In genomic region chr18:13455960-13456471, GRCh38 we compare ENCODE assay signal across 10 cellular contexts.
DNase-seq lines count a peak whose midpoint lies in the region; ATAC-seq lines count a peak whose summit lies in the region.
"Had no signal": no experiment of that assay in that cellular context is flagged by ENCODE, and none has a peak within 500 bp of the region (broad histone marks: within the 10 kb centered on the region; RNA-seq: fewer than 3 reads in every experiment).

No MANE protein-coding gene starts in this region.

- DNase-seq in NCI-H2171 treated with DMSO at 0.1 percent for 48 hours (lab: John Stamatoyannopoulos, UW) (peak; percentile 34), NCI-H2171 (lab: John Stamatoyannopoulos, UW) (no peak), DMS 273 (lab: John Stamatoyannopoulos, UW; ENCODE audit: unreplicated experiment) (no peak), NCI-H1105 (lab: John Stamatoyannopoulos, UW) (no peak)
- DNase-seq in activated T-helper 1 cell treated with anti-CD3 and anti-CD28 coated beads, Interleukin-12 subunit alpha, Interleukin-12 subunit beta, Interleukin-2, Interleukin-4 antibody, amounts not matched to agents 30 ng/mL and 10 ng/mL and 1 ng/mL, durations not matched to agents 14 hours and 24 hours and 36 hours (ENCODE audit: low spot score) = peak; percentile 35
- DNase-seq in stimulated activated CD4-positive, alpha-beta T cell treated with anti-CD3 and anti-CD28 coated beads, TNF-alpha, amount 100 ng/mL, for 24 hours (ENCODE audit: low read depth in 3 of 3) = peak in 2 of 3 experiments; percentile 11 to 53
- DNase-seq in effector CD4-positive, alpha-beta T cell = no peak

- H3K27ac Mint-ChIP-seq in activated T-helper 1 cell treated with anti-CD3 and anti-CD28 coated beads, Interleukin-12 subunit alpha, Interleukin-12 subunit beta, Interleukin-2, Interleukin-4 antibody, amounts not matched to agents 30 ng/mL and 10 ng/mL and 1 ng/mL, durations not matched to agents 14 hours and 24 hours and 36 hours = peak overlapping the region; percentile 66

- intact Hi-C loops in activated T-helper 1 cell treated with anti-CD3 and anti-CD28 coated beads, Interleukin-12 subunit alpha, Interleukin-12 subunit beta, Interleukin-2, Interleukin-4 antibody, amounts not matched to agents 30 ng/mL and 10 ng/mL and 1 ng/mL, durations not matched to agents 14 hours and 24 hours and 36 hours (cut with micrococcal nuclease) = loop anchor here (1.0 to 5.0 kb wide), 2 partner anchors 189 to 240 kb away; no protein-coding TSS in a partner anchor

- peak; percentile 59 for ATAC-seq in HG02943 (IDR thresholded peaks at IDR 0.05; ENCODE audit: low read depth, unreplicated experiment)
- ATAC-seq: body of pancreas, HCT116 had no signal

- peaks cover 4% of the 10 kb centered on the region for H3K27me3 Mint-ChIP-seq in activated T-helper 1 cell treated with anti-CD3 and anti-CD28 coated beads, Interleukin-12 subunit alpha, Interleukin-12 subunit beta, Interleukin-2, Interleukin-4 antibody, amounts not matched to agents 30 ng/mL and 10 ng/mL and 1 ng/mL, durations not matched to agents 14 hours and 24 hours and 36 hours (ENCODE audit: insufficient read depth)

- peaks cover 40% of the 10 kb centered on the region for H3K4me1 Mint-ChIP-seq in activated T-helper 1 cell treated with anti-CD3 and anti-CD28 coated beads, Interleukin-12 subunit alpha, Interleukin-12 subunit beta, Interleukin-2, Interleukin-4 antibody, amounts not matched to agents 30 ng/mL and 10 ng/mL and 1 ng/mL, durations not matched to agents 14 hours and 24 hours and 36 hours (ENCODE audit: low read depth)

- peak overlapping the region; percentile 60 for H3K4me3 Mint-ChIP-seq in activated T-helper 1 cell treated with anti-CD3 and anti-CD28 coated beads, Interleukin-12 subunit alpha, Interleukin-12 subunit beta, Interleukin-2, Interleukin-4 antibody, amounts not matched to agents 30 ng/mL and 10 ng/mL and 1 ng/mL, durations not matched to agents 14 hours and 24 hours and 36 hours

- peaks cover 4% of the 10 kb centered on the region for H3K9me3 Mint-ChIP-seq in activated T-helper 1 cell treated with anti-CD3 and anti-CD28 coated beads, Interleukin-12 subunit alpha, Interleukin-12 subunit beta, Interleukin-2, Interleukin-4 antibody, amounts not matched to agents 30 ng/mL and 10 ng/mL and 1 ng/mL, durations not matched to agents 14 hours and 24 hours and 36 hours

- H3K36me3 Mint-ChIP-seq in activated T-helper 1 cell treated with anti-CD3 and anti-CD28 coated beads, Interleukin-12 subunit alpha, Interleukin-12 subunit beta, Interleukin-2, Interleukin-4 antibody, amounts not matched to agents 30 ng/mL and 10 ng/mL and 1 ng/mL, durations not matched to agents 14 hours and 24 hours and 36 hours (ENCODE audit: low read depth) = peaks cover 12% of the 10 kb centered on the region

Comparison
In these comparisons a context has a peak if more than half of its experiments do, and no peak if none do; other contexts are left out.
1. DNase-seq: peak in NCI-H2171 treated with DMSO at 0.1 percent for 48 hours (single experiment), activated T-helper 1 cell treated with anti-CD3 and anti-CD28 coated beads, Interleukin-12 subunit alpha, Interleukin-12 subunit beta, Interleukin-2, Interleukin-4 antibody, amounts not matched to agents 30 ng/mL and 10 ng/mL and 1 ng/mL, durations not matched to agents 14 hours and 24 hours and 36 hours (single experiment) and stimulated activated CD4-positive, alpha-beta T cell treated with anti-CD3 and anti-CD28 coated beads, TNF-alpha, amount 100 ng/mL, for 24 hours (2 of 3); none in NCI-H2171 (single experiment), effector CD4-positive, alpha-beta T cell (single experiment), DMS 273 (single experiment) and NCI-H1105 (single experiment).